Comparison of ENCODE assay signal across 1 cellular context in genomic region chr19:35633727-35634440, GRCh38.
TF ChIP-seq lines count a peak whose summit lies in the region.

No MANE protein-coding gene starts in this region.

TF ChIP-seq in HepG2, 621 proteins besides CTCF, POLR2A, EP300 and RAD21:
- TF ChIP-seq RBFOX2 (IDR thresholded peaks at IDR 0.05; ENCODE audit: low read depth, low read length) = peak; percentile 38; the same call in 1 of the 2 replicates
- TF ChIP-seq, protein P1, sequence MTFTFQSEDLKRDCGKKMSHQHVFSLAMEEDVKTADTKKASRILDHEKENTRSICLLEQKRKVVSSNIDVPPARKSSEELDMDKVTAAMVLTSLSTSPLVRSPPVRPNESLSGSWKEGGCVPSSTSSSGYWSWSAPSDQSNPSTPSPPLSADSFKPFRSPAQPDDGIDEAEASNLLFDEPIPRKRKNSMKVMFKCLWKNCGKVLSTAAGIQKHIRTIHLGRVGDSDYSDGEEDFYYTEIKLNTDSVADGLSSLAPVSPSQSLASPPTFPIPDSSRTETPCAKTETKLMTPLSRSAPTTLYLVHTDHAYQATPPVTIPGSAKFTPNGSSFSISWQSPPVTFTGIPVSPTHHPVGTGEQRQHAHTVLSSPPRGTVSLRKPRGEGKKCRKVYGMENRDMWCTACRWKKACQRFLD (CRISPR knock-in tag; IDR thresholded peaks at IDR 0.05; ENCODE audit: borderline replicate concordance) = no peak
- no peak for TF ChIP-seq SRSF1 (optimal IDR thresholded peaks at IDR 0.05; ENCODE audit: low read depth, low read length)
- TF ChIP-seq ZNF274 (CRISPR knock-in tag; IDR thresholded peaks at IDR 0.05) = no peak
- no peak for TF ChIP-seq IKZF1 (IDR thresholded peaks at IDR 0.05)
- TF ChIP-seq ZMYM2 (CRISPR knock-in tag; IDR thresholded peaks at IDR 0.05) = no peak
- no peak for TF ChIP-seq ZNF383 (CRISPR knock-in tag; IDR thresholded peaks at IDR 0.05; ENCODE audit: borderline replicate concordance)
- no peak for TF ChIP-seq PAF1 (CRISPR knock-in tag; IDR thresholded peaks at IDR 0.05)
- no peak for TF ChIP-seq ZNF891 (CRISPR knock-in tag; IDR thresholded peaks at IDR 0.05)
- no peak for TF ChIP-seq MYNN (CRISPR knock-in tag; IDR thresholded peaks at IDR 0.05; ENCODE audit: low read depth)
- TF ChIP-seq AGO2 (optimal IDR thresholded peaks at IDR 0.05; ENCODE audit: low read depth, low read length) = peak; percentile 58
- no peak for TF ChIP-seq HES4 (CRISPR knock-in tag; IDR thresholded peaks at IDR 0.05; ENCODE audit: borderline replicate concordance)
